In genomic region chr3:85090495-85090894, GRCh38 we compare ENCODE assay signal across 16 cellular contexts.
"Had no signal": no experiment of that assay in that cellular context is flagged by ENCODE, and none has a peak within 500 bp of the region (broad histone marks: within the 10 kb centered on the region; RNA-seq: fewer than 3 reads in every experiment).

No MANE protein-coding gene starts in this region.

- H3K4me1 Mint-ChIP-seq: naive thymus-derived CD8-positive, alpha-beta T cell; stimulated activated naive B cell treated with anti-CD40 and anti-IgM and Interleukin-4, amounts not matched to agents 10 μg/mL and 1 μg/mL and 100 μg/mL, for 72 hours; stimulated activated naive CD8-positive, alpha-beta T cell treated with anti-CD3 and anti-CD28 coated beads, Interleukin-15, amount 100 ng/mL, for 72 hours had no signal

- H3K36me3 ChIP-seq: heart right ventricle, sigmoid colon, tibial nerve had no signal

- H3K9me3 Mint-ChIP-seq: stimulated activated naive B cell treated with anti-CD40 and anti-IgM and Interleukin-4, amounts not matched to agents 10 μg/mL and 1 μg/mL and 100 μg/mL, for 72 hours had no signal

- H3K36me3 Mint-ChIP-seq: naive thymus-derived CD8-positive, alpha-beta T cell; stimulated activated naive B cell treated with anti-CD40 and anti-IgM and Interleukin-4, amounts not matched to agents 10 μg/mL and 1 μg/mL and 100 μg/mL, for 72 hours had no signal

- DNase-seq: effector CD4-positive, alpha-beta T cell; heart right ventricle; hypothalamus; islet precursor cell; mammary epithelial cell; mucosa of descending colon; naive thymus-derived CD8-positive, alpha-beta T cell; sigmoid colon; stimulated activated CD4-positive, alpha-beta T cell treated with anti-CD3 and anti-CD28 coated beads, Interleukin-2, amount 100 ng/mL, for 24 hours; stimulated activated CD4-positive, alpha-beta T cell treated with anti-CD3 and anti-CD28 coated beads, Interleukin-4, amount 100 ng/mL, for 4 hours; stimulated activated naive B cell treated with anti-CD40 and anti-IgM and Interleukin-4, amounts not matched to agents 10 μg/mL and 1 μg/mL and 100 μg/mL, for 72 hours; stimulated activated naive CD8-positive, alpha-beta T cell treated with anti-CD3 and anti-CD28 coated beads, Interleukin-15, amount 100 ng/mL, for 72 hours; testis had no signal

- H3K27ac ChIP-seq: coronary artery, heart right ventricle, sigmoid colon, skin epidermis, testis had no signal

- H3K27me3 Mint-ChIP-seq: naive thymus-derived CD8-positive, alpha-beta T cell; stimulated activated naive B cell treated with anti-CD40 and anti-IgM and Interleukin-4, amounts not matched to agents 10 μg/mL and 1 μg/mL and 100 μg/mL, for 72 hours; stimulated activated naive CD8-positive, alpha-beta T cell treated with anti-CD3 and anti-CD28 coated beads, Interleukin-15, amount 100 ng/mL, for 72 hours had no signal

- H3K27ac Mint-ChIP-seq: naive thymus-derived CD8-positive, alpha-beta T cell; stimulated activated naive B cell treated with anti-CD40 and anti-IgM and Interleukin-4, amounts not matched to agents 10 μg/mL and 1 μg/mL and 100 μg/mL, for 72 hours; stimulated activated naive CD8-positive, alpha-beta T cell treated with anti-CD3 and anti-CD28 coated beads, Interleukin-15, amount 100 ng/mL, for 72 hours had no signal

- H3K9me3 ChIP-seq: heart right ventricle, mucosa of descending colon, sigmoid colon, testis, tibial nerve had no signal

- H3K4me3 Mint-ChIP-seq: naive thymus-derived CD8-positive, alpha-beta T cell; stimulated activated naive B cell treated with anti-CD40 and anti-IgM and Interleukin-4, amounts not matched to agents 10 μg/mL and 1 μg/mL and 100 μg/mL, for 72 hours; stimulated activated naive CD8-positive, alpha-beta T cell treated with anti-CD3 and anti-CD28 coated beads, Interleukin-15, amount 100 ng/mL, for 72 hours had no signal

- H3K4me3 ChIP-seq: coronary artery, heart right ventricle, mucosa of descending colon, sigmoid colon, skin epidermis, testis, tibial nerve had no signal

- H3K27me3 ChIP-seq: heart right ventricle, sigmoid colon, testis, tibial nerve had no signal
